ENCODE assay signal across 17 cellular contexts in genomic region chr12:122506393-122506938, GRCh38. TPM values are rescaled to one million over a fixed set of nuclear protein-coding genes. Genes with fewer than 3 reads are reported as not detected.
DNase-seq lines count a peak whose midpoint lies in the region; ATAC-seq and TF ChIP-seq lines count a peak whose summit lies in the region.
"Had no signal": no experiment of that assay in that cellular context is flagged by ENCODE, and none has a peak within 500 bp of the region (broad histone marks: within the 10 kb centered on the region; RNA-seq: fewer than 3 reads in every experiment).

No MANE protein-coding gene starts in this region.

- TF ChIP-seq POLR2A in IMR-90 (IDR thresholded peaks at IDR 0.05; ENCODE audit: low read depth, low read length), result no peak

- no peaks in the 10 kb centered on the region for H3K9me3 Mint-ChIP-seq in activated naive CD8-positive, alpha-beta T cell (ENCODE audit: low read depth)
- no peaks in the 10 kb centered on the region for H3K9me3 Mint-ChIP-seq in activated naive CD8-positive, alpha-beta T cell treated with anti-CD3 and anti-CD28 coated beads for 36 hours
- no peaks in the 10 kb centered on the region for H3K9me3 Mint-ChIP-seq in activated T-helper 17 cell treated with anti-CD3 and anti-CD28 coated beads, Interleukin-2, amount 50 U/mL, for 72 hours

- no peak overlapping the region for H2BK5ac ChIP-seq in IMR-90 (ENCODE audit: low read depth, low read length, poor library complexity, severe bottlenecking)

- peaks cover 51% of the 10 kb centered on the region for H4K20me1 ChIP-seq in IMR-90 (ENCODE audit: insufficient read depth, low read length)

- no peak overlapping the region for H3K4me2 ChIP-seq in IMR-90 (ENCODE audit: low read depth, low read length)

- DNase-seq in activated naive CD8-positive, alpha-beta T cell treated with anti-CD3 and anti-CD28 coated beads for 36 hours, result no peak
- no peak for DNase-seq in IMR-90
- no peak for DNase-seq in MG63
- DNase-seq in DMS53 treated with DMSO at 0.1 percent for 48 hours (lab: John Stamatoyannopoulos, UW; ENCODE audit: unreplicated experiment), result no peak
- DNase-seq: ACHN, BE2C, EL, H7, MV-4-11, NCI-H1417 treated with DMSO at 0.1 percent for 48 hours, NCI-H2081, NCI-H524, SHP77 treated with DMSO at 0.1 percent for 48 hours had no signal

- dilution Hi-C loops in IMR-90 (cut with HindIII; ENCODE audit: low sequenced_read_pairs, unreplicated experiment), result no loop called here

- no peak overlapping the region for H3K9ac ChIP-seq in IMR-90 (ENCODE audit: low read depth, low read length)

- H3K27ac Mint-ChIP-seq in activated naive CD8-positive, alpha-beta T cell, result peak overlapping the region; percentile 67
- H3K27ac Mint-ChIP-seq in activated naive CD8-positive, alpha-beta T cell treated with anti-CD3 and anti-CD28 coated beads for 36 hours, result no peak overlapping the region
- peak overlapping the region; percentile 49 for H3K27ac Mint-ChIP-seq in activated T-helper 17 cell treated with anti-CD3 and anti-CD28 coated beads, Interleukin-2, amount 50 U/mL, for 72 hours

- no peak overlapping the region for H4K5ac ChIP-seq in IMR-90 (ENCODE audit: low read depth, low read length)

- no peak overlapping the region for H4K91ac ChIP-seq in IMR-90 (ENCODE audit: insufficient read depth, low read depth, low read length)

- no peak overlapping the region for H2AFZ ChIP-seq in IMR-90 (replicated peaks; ENCODE audit: low read length, poor library complexity)

- TF ChIP-seq RAD21 in IMR-90 (IDR thresholded peaks at IDR 0.05; ENCODE audit: low read length), result no peak

- in situ Hi-C loops in IMR-90 (cut with MboI; ENCODE audit: low sequenced_read_pairs), result no loop called here

- no peak overlapping the region for H3K4ac ChIP-seq in IMR-90 (ENCODE audit: low read depth, low read length)

- no peak overlapping the region for H3K4me3 Mint-ChIP-seq in activated naive CD8-positive, alpha-beta T cell
- H3K4me3 Mint-ChIP-seq in activated naive CD8-positive, alpha-beta T cell treated with anti-CD3 and anti-CD28 coated beads for 36 hours, result no peak overlapping the region
- no peak overlapping the region for H3K4me3 Mint-ChIP-seq in activated T-helper 17 cell treated with anti-CD3 and anti-CD28 coated beads, Interleukin-2, amount 50 U/mL, for 72 hours

- no peak overlapping the region for H2BK15ac ChIP-seq in IMR-90 (ENCODE audit: low read depth, low read length)

- H3K4me1 ChIP-seq in IMR-90 (ENCODE audit: control insufficient read depth, insufficient read depth, low read length) (no peaks in the 10 kb centered on the region), neutrophil (ENCODE audit: control insufficient read depth in 1 of 2, insufficient read depth in 1 of 2, low read depth in 1 of 2, low read length in 1 of 2) (peaks cover 11 to 14% of the 10 kb centered on the region in 2 experiments)
- H3K4me1 ChIP-seq: BE2C had no signal

- POLR2A ChIA-PET in IMR-90 (lab: Charles Lee; ENCODE audit: unreplicated experiment), result no interaction called here

- no peak overlapping the region for H2BK20ac ChIP-seq in IMR-90 (ENCODE audit: low read depth, low read length)

- H3K4me1 Mint-ChIP-seq in activated naive CD8-positive, alpha-beta T cell (ENCODE audit: low read depth), result peaks cover 10% of the 10 kb centered on the region
- peaks cover 10% of the 10 kb centered on the region for H3K4me1 Mint-ChIP-seq in activated naive CD8-positive, alpha-beta T cell treated with anti-CD3 and anti-CD28 coated beads for 36 hours
- peaks cover 13% of the 10 kb centered on the region for H3K4me1 Mint-ChIP-seq in activated T-helper 17 cell treated with anti-CD3 and anti-CD28 coated beads, Interleukin-2, amount 50 U/mL, for 72 hours

- H3K27me3 Mint-ChIP-seq in activated naive CD8-positive, alpha-beta T cell, result no peaks in the 10 kb centered on the region
- no peaks in the 10 kb centered on the region for H3K27me3 Mint-ChIP-seq in activated naive CD8-positive, alpha-beta T cell treated with anti-CD3 and anti-CD28 coated beads for 36 hours
- no peaks in the 10 kb centered on the region for H3K27me3 Mint-ChIP-seq in activated T-helper 17 cell treated with anti-CD3 and anti-CD28 coated beads, Interleukin-2, amount 50 U/mL, for 72 hours

- no peak overlapping the region for H3K18ac ChIP-seq in IMR-90 (ENCODE audit: low read depth, low read length)

- peaks cover 6% of the 10 kb centered on the region for H3K36me3 Mint-ChIP-seq in activated naive CD8-positive, alpha-beta T cell
- peaks cover 41% of the 10 kb centered on the region for H3K36me3 Mint-ChIP-seq in activated naive CD8-positive, alpha-beta T cell treated with anti-CD3 and anti-CD28 coated beads for 36 hours
- peaks cover 25% of the 10 kb centered on the region for H3K36me3 Mint-ChIP-seq in activated T-helper 17 cell treated with anti-CD3 and anti-CD28 coated beads, Interleukin-2, amount 50 U/mL, for 72 hours (ENCODE audit: low read depth)

- H3K79me1 ChIP-seq in IMR-90 (ENCODE audit: low read depth in 1 of 2, low read length in 2 of 2), result peaks cover 14 to 24% of the 10 kb centered on the region in 2 experiments; a peak in 3 of 4 replicates

- H3K36me3 ChIP-seq in IMR-90 (ENCODE audit: control insufficient read depth, insufficient read depth, low read length) (peaks cover 62% of the 10 kb centered on the region), neutrophil (peaks cover 85% of the 10 kb centered on the region), MG63 (peaks cover 84% of the 10 kb centered on the region)

- intact Hi-C loops in IMR-90 (cut with micrococcal nuclease), result no loop called here

- no peak overlapping the region for H3K27ac ChIP-seq in IMR-90 (ENCODE audit: insufficient read depth, low read length)
- peak overlapping the region; percentile 44 for H3K27ac ChIP-seq in neutrophil

- BruUV-seq in IMR-90 (replicated peaks; lab: Mats Ljungman, UMichigan), result no TSS peak

- no peak overlapping the region for H3K4me3 ChIP-seq in IMR-90 (ENCODE audit: insufficient read depth, low read depth, low read length)
- H3K4me3 ChIP-seq in neutrophil (ENCODE audit: low read depth in 1 of 2, low read length in 1 of 2), result no peak overlapping the region
- no peak overlapping the region for H3K4me3 ChIP-seq in MG63

- H3K14ac ChIP-seq in IMR-90 (replicated peaks; ENCODE audit: low read depth, low read length), result no peak overlapping the region

- no peaks in the 10 kb centered on the region for H3K9me3 ChIP-seq in IMR-90 (ENCODE audit: control insufficient read depth, insufficient read depth, low read length)
- no peaks in the 10 kb centered on the region for H3K9me3 ChIP-seq in neutrophil
- no peaks in the 10 kb centered on the region for H3K9me3 ChIP-seq in MG63
- H3K9me3 ChIP-seq: BE2C had no signal

- CTCF ChIA-PET in IMR-90 (lab: Yijun Ruan, JAX), result no interaction called here

- H3K56ac ChIP-seq in IMR-90 (ENCODE audit: extremely low read depth, insufficient read depth, low read length), result no peak overlapping the region

- no peak for ATAC-seq in IMR-90 (ENCODE audit: low read depth)
- ATAC-seq in activated T-helper 17 cell treated with anti-CD3 and anti-CD28 coated beads, Interleukin-2, amount 50 U/mL, for 72 hours (replicated peaks), result no peak
- no peak for ATAC-seq in HG02763 (IDR thresholded peaks at IDR 0.05; ENCODE audit: unreplicated experiment)

- H2AK5ac ChIP-seq in IMR-90 (ENCODE audit: low read depth, low read length), result no peak overlapping the region

- no peak for TF ChIP-seq CTCF in IMR-90 (conservative IDR thresholded peaks at IDR 0.05; ENCODE audit: low read depth, low read length)
- TF ChIP-seq CTCF in neutrophil (IDR thresholded peaks at IDR 0.05), result no peak

- H2AK9ac ChIP-seq in IMR-90 (replicated peaks; ENCODE audit: low read depth, low read length, poor library complexity), result peak overlapping the region; percentile 40

- WGBS in IMR-90 (ENCODE audit: extremely low coverage in 2 of 2, insufficient read length in 1 of 2), 2 experiments, result no CpG with 5 or more reads among the region's 5 CpGs

- H3K27me3 ChIP-seq in IMR-90 (ENCODE audit: control insufficient read depth, insufficient read depth, low read length) (no peaks in the 10 kb centered on the region), neutrophil (no peaks in the 10 kb centered on the region), MG63 (no peaks in the 10 kb centered on the region)
- H3K27me3 ChIP-seq: BE2C had no signal

- H2BK120ac ChIP-seq in IMR-90 (ENCODE audit: low read depth, low read length), result no peak overlapping the region

- 0 out of 2 replicates have a peak, but pooled peaks cover 2% of the 10 kb centered on the region for H3K9me1 ChIP-seq in IMR-90 (ENCODE audit: insufficient read depth, low read length)

- H3K23ac ChIP-seq in IMR-90 (ENCODE audit: low read depth, low read length), result peak overlapping the region; percentile 31; the same call in 1 of the 2 replicates

- H4K8ac ChIP-seq in IMR-90 (ENCODE audit: low read depth in 2 of 2, low read length in 2 of 2), result no peak overlapping the region

RNA-seq across cellular contexts. Expression of gene ZCCHC8, which starts 5.7 kb away (rescaled TPM):
- 10 to 100 TPM; 40.7 to 41.7 TPM for total RNA-seq in activated naive CD8-positive, alpha-beta T cell treated with anti-CD3 and anti-CD28 coated beads for 36 hours
- total RNA-seq in IMR-90 (2012; rRNA removed), result 9.5 and 11.4 TPM in 2 replicates
- polyA plus RNA-seq in IMR-90 (2012; rRNA removed), result 10.9 and 12.7 TPM in 2 replicates
- 2.8 and 3.9 TPM in 2 replicates for polyA plus RNA-seq in IMR-90 (2012; cell fraction: cytosol; rRNA removed)
- 13.3 and 42.0 TPM in 2 replicates for polyA plus RNA-seq in IMR-90 (2012; cell fraction: nucleus; rRNA removed; ENCODE audit: low replicate concordance)
- total RNA-seq in activated T-helper 17 cell treated with anti-CD3 and anti-CD28 coated beads, Interleukin-2, amount 50 U/mL, for 72 hours, result 10 to 100 TPM; 33.6 to 37.0 TPM
- 8.5 and 11.0 TPM in 2 replicates for total RNA-seq in MG63 (2014; rRNA removed; shearing (Covaris generic); ENCODE audit: low replicate concordance)

RNA-seq across cellular contexts. Expression of gene RSRC2, which starts 20.3 kb away (rescaled TPM):
- total RNA-seq in activated naive CD8-positive, alpha-beta T cell treated with anti-CD3 and anti-CD28 coated beads for 36 hours, result 10 to 100 TPM; 89.0 to 93.0 TPM
- total RNA-seq in IMR-90 (2012; rRNA removed), result 18.6 and 41.7 TPM in 2 replicates
- 31.5 and 32.1 TPM in 2 replicates for polyA plus RNA-seq in IMR-90 (2012; rRNA removed)
- polyA plus RNA-seq in IMR-90 (2012; cell fraction: cytosol; rRNA removed), result 3.0 and 4.6 TPM in 2 replicates
- 13.0 and 103 TPM in 2 replicates for polyA plus RNA-seq in IMR-90 (2012; cell fraction: nucleus; rRNA removed; ENCODE audit: low replicate concordance)
- 100 to 1,000 TPM; 103 to 110 TPM for total RNA-seq in activated T-helper 17 cell treated with anti-CD3 and anti-CD28 coated beads, Interleukin-2, amount 50 U/mL, for 72 hours
- 54.6 and 57.9 TPM in 2 replicates for total RNA-seq in MG63 (2014; rRNA removed; shearing (Covaris generic); ENCODE audit: low replicate concordance)

RNA-seq across cellular contexts. Expression of gene KNTC1, which starts 20.6 kb away (rescaled TPM):
- 10 to 100 TPM; 85.9 to 89.9 TPM for total RNA-seq in activated naive CD8-positive, alpha-beta T cell treated with anti-CD3 and anti-CD28 coated beads for 36 hours
- total RNA-seq in IMR-90 (2012; rRNA removed), result 23.7 and 32.8 TPM in 2 replicates
- 16.6 and 16.7 TPM in 2 replicates for polyA plus RNA-seq in IMR-90 (2012; rRNA removed)
- polyA plus RNA-seq in IMR-90 (2012; cell fraction: cytosol; rRNA removed), result 1.7 and 4.0 TPM in 2 replicates
- polyA plus RNA-seq in IMR-90 (2012; cell fraction: nucleus; rRNA removed; ENCODE audit: low replicate concordance), result 16.7 and 56.8 TPM in 2 replicates
- total RNA-seq in activated T-helper 17 cell treated with anti-CD3 and anti-CD28 coated beads, Interleukin-2, amount 50 U/mL, for 72 hours, result 100 to 1,000 TPM; 128 to 148 TPM
- 20.5 and 32.1 TPM in 2 replicates for total RNA-seq in MG63 (2014; rRNA removed; shearing (Covaris generic); ENCODE audit: low replicate concordance)
